ENCODE assay signal across 10 cellular contexts in the genomic region with DNA sequence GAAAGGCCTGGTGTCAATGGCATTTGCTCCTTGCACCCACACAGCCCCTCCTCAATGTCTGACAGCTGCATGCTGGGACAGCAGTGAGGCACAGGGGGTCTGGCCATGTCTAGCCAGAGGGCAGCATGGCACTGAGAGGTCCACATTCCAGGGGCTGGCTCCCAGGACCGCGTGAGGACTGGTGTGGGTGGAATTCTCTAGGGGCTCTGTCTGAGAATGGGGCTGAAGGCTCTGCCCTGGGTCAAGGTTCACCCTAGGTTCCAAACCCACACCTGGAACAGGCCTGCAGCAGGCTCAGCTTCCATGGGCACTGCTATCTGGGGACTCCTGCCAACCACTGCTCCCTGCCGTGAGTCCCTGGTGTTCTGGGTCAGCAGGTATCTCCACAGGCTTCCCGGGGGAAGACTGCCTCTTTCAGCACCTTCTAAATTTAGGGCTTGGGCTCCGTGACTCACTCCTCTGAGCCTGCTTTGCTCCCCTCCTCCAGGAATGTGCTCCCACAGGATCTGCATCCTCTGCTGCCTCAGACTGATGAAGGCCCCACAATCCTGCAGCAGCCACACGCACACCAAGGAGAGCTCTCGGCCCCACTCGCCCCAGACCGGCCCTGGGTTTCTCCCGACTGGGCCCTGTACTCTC. TPM values are rescaled to one million over a fixed set of nuclear protein-coding genes. Genes with fewer than 3 reads are reported as not detected.
DNase-seq lines count a peak whose midpoint lies in the region; ATAC-seq and TF ChIP-seq lines count a peak whose summit lies in the region.
"Had no signal": no experiment of that assay in that cellular context is flagged by ENCODE, and none has a peak within 500 bp of the region (broad histone marks: within the 10 kb centered on the region; RNA-seq: fewer than 3 reads in every experiment).

No MANE protein-coding gene starts in this region.

- DNase-seq in EL, result peak; percentile 67
- DNase-seq in cardiac muscle cell (ENCODE audit: low read depth in 1 of 2, low spot score in 1 of 2), result peak; percentile 46 to 61
- peak; percentile 75 for DNase-seq in putamen (ENCODE audit: low spot score)
- no peak for DNase-seq in NCI-H2196 (lab: John Stamatoyannopoulos, UW; ENCODE audit: unreplicated experiment)
- no peak for DNase-seq in mesenteric fat pad (ENCODE audit: low spot score)
- no peak for DNase-seq in effector memory CD4-positive, alpha-beta T cell
- DNase-seq: activated T-cell treated with anti-CD3 and anti-CD28 coated beads, Interleukin-2, amount 50 U/mL, for 72 hours; DMS 273 treated with DMSO at 0.1 percent for 48 hours had no signal

- no peak overlapping the region for H3K4me3 ChIP-seq in cardiac muscle cell
- no peak overlapping the region for H3K4me3 ChIP-seq in effector memory CD4-positive, alpha-beta T cell (ENCODE audit: insufficient read depth, low read depth, low read length, poor library complexity, severe bottlenecking)

- no peak for TF ChIP-seq CTCF in cardiac muscle cell (IDR thresholded peaks at IDR 0.05; ENCODE audit: low read depth, low read length)

- no peaks in the 10 kb centered on the region for H3K27me3 ChIP-seq in cardiac muscle cell
- H3K27me3 ChIP-seq in effector memory CD4-positive, alpha-beta T cell (replicated peaks; ENCODE audit: control insufficient read depth, insufficient read depth, low read length, poor library complexity, severe bottlenecking), result no peaks in the 10 kb centered on the region

- H3K4me1 ChIP-seq in cardiac muscle cell (ENCODE audit: low read depth), result peaks cover 38% of the 10 kb centered on the region
- peaks cover 16% of the 10 kb centered on the region for H3K4me1 ChIP-seq in effector memory CD4-positive, alpha-beta T cell (ENCODE audit: control insufficient read depth, insufficient read depth, low read length, poor library complexity, severe bottlenecking)

- H3K27ac ChIP-seq in angular gyrus (ENCODE audit: low read depth, low read length), result peak overlapping the region; percentile 60
- H3K27ac ChIP-seq in cardiac muscle cell, result peak overlapping the region; percentile 84
- H3K27ac ChIP-seq in effector memory CD4-positive, alpha-beta T cell (ENCODE audit: insufficient read depth, low read length, poor library complexity, severe bottlenecking), result no peak overlapping the region

- no peaks in the 10 kb centered on the region for H3K36me3 ChIP-seq in cardiac muscle cell
- H3K36me3 ChIP-seq in effector memory CD4-positive, alpha-beta T cell (ENCODE audit: control insufficient read depth, insufficient read depth, low read length), result no peaks in the 10 kb centered on the region

- ATAC-seq in activated CD4-positive, CD25-positive, alpha-beta regulatory T cell treated with anti-CD3 and anti-CD28 coated beads, Interleukin-2, amount 50 U/mL, for 24 hours, result no peak
- ATAC-seq: activated T-cell treated with anti-CD3 and anti-CD28 coated beads, Interleukin-2, amount 50 U/mL, for 72 hours had no signal

- no peaks in the 10 kb centered on the region for H3K9me3 ChIP-seq in cardiac muscle cell (ENCODE audit: low read depth)
- H3K9me3 ChIP-seq in effector memory CD4-positive, alpha-beta T cell (ENCODE audit: control insufficient read depth, low read length), result no peaks in the 10 kb centered on the region

RNA-seq across cellular contexts. Expression of a gene that starts 4.2 kb away (rescaled TPM):
- 66.2 and 101 TPM in 2 replicates for total RNA-seq in cardiac muscle cell
- polyA plus RNA-seq in cardiac muscle cell, result 91.4 and 139 TPM in 2 replicates
- total RNA-seq in mesenteric fat pad, result 9.0 TPM

RNA-seq across cellular contexts. Expression of a gene that starts 24.6 kb away (rescaled TPM):
- total RNA-seq in cardiac muscle cell (16.7 and 66.8 TPM in 2 replicates), mesenteric fat pad (29.5 TPM)
- polyA plus RNA-seq in cardiac muscle cell, result 47.8 and 80.4 TPM in 2 replicates

RNA-seq across cellular contexts. Expression of a gene that starts 37.4 kb away (rescaled TPM):
- 134 and 200 TPM in 2 replicates for total RNA-seq in cardiac muscle cell
- polyA plus RNA-seq in cardiac muscle cell, result 41.5 and 54.6 TPM in 2 replicates
- 80.6 TPM for total RNA-seq in mesenteric fat pad

Comparison
In these comparisons a context has a peak if more than half of its experiments do, and no peak if none do; other contexts are left out.
1. DNase-seq: peak in EL (single experiment), cardiac muscle cell (2 of 2) and putamen (single experiment); none in NCI-H2196 (single experiment), mesenteric fat pad (single experiment) and effector memory CD4-positive, alpha-beta T cell (0 of 3).